Comparison of ENCODE assay signal across 1 cellular context in the genomic region with DNA sequence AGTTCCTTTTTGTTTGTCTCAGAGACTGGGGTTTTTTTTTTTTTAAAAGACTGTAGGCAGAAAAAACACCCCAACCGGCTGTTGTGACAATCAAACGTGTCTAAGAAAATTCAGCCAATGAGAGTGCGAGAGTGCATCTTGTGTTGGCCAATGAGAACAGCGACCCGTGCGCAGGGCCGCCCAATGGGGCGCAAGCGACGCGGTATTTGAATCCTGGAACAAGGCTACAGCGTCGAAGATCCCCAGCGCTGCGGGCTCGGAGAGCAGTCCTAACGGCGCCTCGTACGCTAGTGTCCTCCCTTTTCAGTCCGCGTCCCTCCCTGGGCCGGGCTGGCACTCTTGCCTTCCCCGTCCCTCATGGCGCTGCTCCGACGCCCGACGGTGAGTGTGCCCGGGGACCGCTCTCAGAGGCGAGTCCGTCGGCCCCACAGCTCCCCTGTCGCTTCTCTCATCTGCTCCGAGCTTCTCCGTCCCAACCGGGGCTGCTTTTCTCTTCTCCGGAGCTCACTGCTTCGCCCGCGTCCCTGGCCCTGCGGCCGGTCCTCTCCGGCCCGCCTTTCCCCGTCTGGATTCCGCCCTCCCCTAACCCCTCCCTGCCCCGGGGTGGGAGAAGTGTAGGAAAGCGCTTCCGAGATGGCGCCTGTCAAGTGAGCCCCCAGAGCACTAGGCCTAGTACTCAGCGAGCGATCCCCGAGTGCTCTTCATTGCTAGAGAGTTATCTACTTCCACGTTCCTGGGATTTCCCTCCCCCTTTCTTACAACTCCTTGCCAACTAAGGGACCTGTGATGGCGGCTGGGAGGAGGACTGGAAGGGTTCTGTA.
TF ChIP-seq lines count a peak whose summit lies in the region.

A gene (plus strand): TSS at position 235 of the 821 bp plus-strand sequence. CDS start 123 bp downstream, at position 358.

TF ChIP-seq in SK-N-SH, 30 proteins besides CTCF, POLR2A, EP300 and RAD21 (continued from another document):
- no peak for TF ChIP-seq GABPA (IDR thresholded peaks at IDR 0.05; ENCODE audit: low read depth)
- TF ChIP-seq POLR2AphosphoS5 (IDR thresholded peaks at IDR 0.05; ENCODE audit: low read depth, low read length): peak; percentile 79
- no peak for TF ChIP-seq FOXJ3 (CRISPR knock-in tag; IDR thresholded peaks at IDR 0.05)
- TF ChIP-seq, protein P1, sequence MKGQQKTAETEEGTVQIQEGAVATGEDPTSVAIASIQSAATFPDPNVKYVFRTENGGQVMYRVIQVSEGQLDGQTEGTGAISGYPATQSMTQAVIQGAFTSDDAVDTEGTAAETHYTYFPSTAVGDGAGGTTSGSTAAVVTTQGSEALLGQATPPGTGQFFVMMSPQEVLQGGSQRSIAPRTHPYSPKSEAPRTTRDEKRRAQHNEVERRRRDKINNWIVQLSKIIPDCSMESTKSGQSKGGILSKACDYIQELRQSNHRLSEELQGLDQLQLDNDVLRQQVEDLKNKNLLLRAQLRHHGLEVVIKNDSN (IDR thresholded peaks at IDR 0.05; ENCODE audit: borderline replicate concordance, low read depth): peak; percentile 70; the same call in 1 of the 2 replicates
- TF ChIP-seq YY1 (IDR thresholded peaks at IDR 0.05; ENCODE audit: low read depth): peak; percentile 71; the same call in 1 of the 2 replicates
- TF ChIP-seq, protein P2, sequence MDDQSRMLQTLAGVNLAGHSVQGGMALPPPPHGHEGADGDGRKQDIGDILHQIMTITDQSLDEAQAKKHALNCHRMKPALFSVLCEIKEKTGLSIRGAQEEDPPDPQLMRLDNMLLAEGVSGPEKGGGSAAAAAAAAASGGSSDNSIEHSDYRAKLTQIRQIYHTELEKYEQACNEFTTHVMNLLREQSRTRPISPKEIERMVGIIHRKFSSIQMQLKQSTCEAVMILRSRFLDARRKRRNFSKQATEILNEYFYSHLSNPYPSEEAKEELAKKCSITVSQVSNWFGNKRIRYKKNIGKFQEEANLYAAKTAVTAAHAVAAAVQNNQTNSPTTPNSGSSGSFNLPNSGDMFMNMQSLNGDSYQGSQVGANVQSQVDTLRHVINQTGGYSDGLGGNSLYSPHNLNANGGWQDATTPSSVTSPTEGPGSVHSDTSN (IDR thresholded peaks at IDR 0.05): peak; percentile 87
- TF ChIP-seq GATA2 (CRISPR knock-in tag; IDR thresholded peaks at IDR 0.05): no peak
- peak; percentile 94 for TF ChIP-seq MXI1 (IDR thresholded peaks at IDR 0.05; ENCODE audit: low read depth, low read length)
- peak; percentile 7; the same call in 1 of the 2 replicates for TF ChIP-seq TAF1 (IDR thresholded peaks at IDR 0.05; ENCODE audit: borderline replicate concordance, low read depth, low read length)
- no peak for TF ChIP-seq FOSL2 (IDR thresholded peaks at IDR 0.05; ENCODE audit: borderline replicate concordance, low read depth)
- no peak for TF ChIP-seq TEAD4 (IDR thresholded peaks at IDR 0.05; ENCODE audit: borderline replicate concordance, insufficient read depth)
- TF ChIP-seq, protein P3, sequence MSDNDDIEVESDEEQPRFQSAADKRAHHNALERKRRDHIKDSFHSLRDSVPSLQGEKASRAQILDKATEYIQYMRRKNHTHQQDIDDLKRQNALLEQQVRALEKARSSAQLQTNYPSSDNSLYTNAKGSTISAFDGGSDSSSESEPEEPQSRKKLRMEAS (IDR thresholded peaks at IDR 0.05; ENCODE audit: low read depth): 0 out of 2 replicates have a peak, but pooled peaks have one; percentile 54
- TF ChIP-seq TCF12 (IDR thresholded peaks at IDR 0.05): no peak
- peak; percentile 60 for TF ChIP-seq CHD2 (IDR thresholded peaks at IDR 0.05; ENCODE audit: low read length, partially characterized antibody)
- TF ChIP-seq RFX5 (IDR thresholded peaks at IDR 0.05; ENCODE audit: low read length): peak; percentile 80
- peak; percentile 31; the same call in 1 of the 2 replicates for TF ChIP-seq NRF1 (IDR thresholded peaks at IDR 0.05; ENCODE audit: low read depth, low read length)
- TF ChIP-seq, protein P4, sequence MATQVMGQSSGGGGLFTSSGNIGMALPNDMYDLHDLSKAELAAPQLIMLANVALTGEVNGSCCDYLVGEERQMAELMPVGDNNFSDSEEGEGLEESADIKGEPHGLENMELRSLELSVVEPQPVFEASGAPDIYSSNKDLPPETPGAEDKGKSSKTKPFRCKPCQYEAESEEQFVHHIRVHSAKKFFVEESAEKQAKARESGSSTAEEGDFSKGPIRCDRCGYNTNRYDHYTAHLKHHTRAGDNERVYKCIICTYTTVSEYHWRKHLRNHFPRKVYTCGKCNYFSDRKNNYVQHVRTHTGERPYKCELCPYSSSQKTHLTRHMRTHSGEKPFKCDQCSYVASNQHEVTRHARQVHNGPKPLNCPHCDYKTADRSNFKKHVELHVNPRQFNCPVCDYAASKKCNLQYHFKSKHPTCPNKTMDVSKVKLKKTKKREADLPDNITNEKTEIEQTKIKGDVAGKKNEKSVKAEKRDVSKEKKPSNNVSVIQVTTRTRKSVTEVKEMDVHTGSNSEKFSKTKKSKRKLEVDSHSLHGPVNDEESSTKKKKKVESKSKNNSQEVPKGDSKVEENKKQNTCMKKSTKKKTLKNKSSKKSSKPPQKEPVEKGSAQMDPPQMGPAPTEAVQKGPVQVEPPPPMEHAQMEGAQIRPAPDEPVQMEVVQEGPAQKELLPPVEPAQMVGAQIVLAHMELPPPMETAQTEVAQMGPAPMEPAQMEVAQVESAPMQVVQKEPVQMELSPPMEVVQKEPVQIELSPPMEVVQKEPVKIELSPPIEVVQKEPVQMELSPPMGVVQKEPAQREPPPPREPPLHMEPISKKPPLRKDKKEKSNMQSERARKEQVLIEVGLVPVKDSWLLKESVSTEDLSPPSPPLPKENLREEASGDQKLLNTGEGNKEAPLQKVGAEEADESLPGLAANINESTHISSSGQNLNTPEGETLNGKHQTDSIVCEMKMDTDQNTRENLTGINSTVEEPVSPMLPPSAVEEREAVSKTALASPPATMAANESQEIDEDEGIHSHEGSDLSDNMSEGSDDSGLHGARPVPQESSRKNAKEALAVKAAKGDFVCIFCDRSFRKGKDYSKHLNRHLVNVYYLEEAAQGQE (IDR thresholded peaks at IDR 0.05; ENCODE audit: low read depth, low read length): no peak
- no peak for TF ChIP-seq NFIC (IDR thresholded peaks at IDR 0.05; ENCODE audit: borderline replicate concordance)
